In the genomic region with DNA sequence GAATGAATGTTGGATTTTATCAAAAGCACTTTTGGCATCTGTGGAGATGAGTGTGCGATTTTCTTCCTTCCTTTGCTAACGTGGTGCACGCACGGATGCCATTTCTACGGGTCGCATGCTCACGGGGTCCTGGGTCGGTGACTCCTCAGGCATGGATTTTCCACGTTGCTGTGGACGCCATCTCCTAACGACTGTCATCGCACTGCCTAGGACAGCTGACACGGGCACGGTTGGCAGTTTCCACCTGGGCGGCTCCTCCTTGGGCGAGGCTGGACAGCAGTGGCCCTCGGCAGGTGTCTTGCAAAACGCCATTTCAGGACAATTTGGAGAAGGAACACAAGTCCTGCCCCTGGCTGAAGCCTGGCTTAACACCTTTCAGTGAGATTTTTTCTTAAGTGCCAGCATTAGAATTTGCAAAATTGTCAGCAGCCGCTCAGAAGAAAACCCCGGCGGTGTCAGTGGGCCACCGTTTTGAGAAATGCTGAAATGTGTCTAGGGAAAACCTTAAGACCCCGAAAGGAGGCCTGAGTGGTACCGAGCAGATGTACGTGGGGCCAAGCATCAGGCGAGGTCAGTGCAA, we compare ENCODE assay signal across 30 cellular contexts.
"Had no signal": no experiment of that assay in that cellular context is flagged by ENCODE, and none has a peak within 500 bp of the region (broad histone marks: within the 10 kb centered on the region; RNA-seq: fewer than 3 reads in every experiment).

No MANE protein-coding gene starts in this region.

- H3K36me3 Mint-ChIP-seq: natural killer cell treated with Interleukin-12 subunit alpha and Interleukin-12 subunit beta and Interleukin-15 and Interleukin-18, amount 100 ng/mL, for 72 hours had no signal

- H3K9me3 Mint-ChIP-seq: activated CD4-positive, alpha-beta T cell treated with anti-CD3 and anti-CD28 coated beads, Interleukin-2, amount 10 ng/mL, durations not matched to agents 24 days and 14 days; activated CD8-positive, alpha-beta T cell treated with anti-CD3 and anti-CD28 coated beads for 36 hours; activated T-helper 1 cell treated with anti-CD3 and anti-CD28 coated beads, Interleukin-12 subunit alpha, Interleukin-12 subunit beta, Interleukin-2, Interleukin-4 antibody, amounts not matched to agents 30 ng/mL and 10 ng/mL and 1 ng/mL, durations not matched to agents 14 hours and 24 hours and 36 hours; dendritic cell treated with granulocyte-macrophage colony-stimulating factor and Interleukin-4, amounts not matched to agents 40 ng/mL and 50 ng/mL, for 4 days; natural killer cell treated with Interleukin-12 subunit alpha and Interleukin-12 subunit beta and Interleukin-15 and Interleukin-18, amount 100 ng/mL, for 72 hours had no signal

- H3K4me3 ChIP-seq: esophagus muscularis mucosa, heart left ventricle, left lung, lung, mucosa of descending colon, pancreas, psoas muscle, spleen, tibial nerve had no signal

- H3K4me1 Mint-ChIP-seq: activated CD4-positive, alpha-beta T cell treated with anti-CD3 and anti-CD28 coated beads, Interleukin-2, amount 10 ng/mL, durations not matched to agents 24 days and 14 days had no signal

- H3K27ac Mint-ChIP-seq: activated CD4-positive, alpha-beta T cell treated with anti-CD3 and anti-CD28 coated beads, Interleukin-2, amount 10 ng/mL, durations not matched to agents 24 days and 14 days; activated CD8-positive, alpha-beta T cell treated with anti-CD3 and anti-CD28 coated beads for 36 hours; activated T-helper 1 cell treated with anti-CD3 and anti-CD28 coated beads, Interleukin-12 subunit alpha, Interleukin-12 subunit beta, Interleukin-2, Interleukin-4 antibody, amounts not matched to agents 30 ng/mL and 10 ng/mL and 1 ng/mL, durations not matched to agents 14 hours and 24 hours and 36 hours; dendritic cell treated with granulocyte-macrophage colony-stimulating factor and Interleukin-4, amounts not matched to agents 40 ng/mL and 50 ng/mL, for 4 days; natural killer cell treated with Interleukin-12 subunit alpha and Interleukin-12 subunit beta and Interleukin-15 and Interleukin-18, amount 100 ng/mL, for 72 hours; T-helper 17 cell had no signal

- ATAC-seq: activated CD4-positive, CD25-positive, alpha-beta regulatory T cell treated with anti-CD3 and anti-CD28 coated beads, Interleukin-2, amount 50 U/mL, for 24 hours; activated CD8-positive, alpha-beta T cell treated with anti-CD3 and anti-CD28 coated beads for 36 hours; foreskin keratinocyte; heart left ventricle; left lung; mucosa of descending colon; natural killer cell treated with Interleukin-12 subunit alpha and Interleukin-12 subunit beta and Interleukin-15 and Interleukin-18, amount 100 ng/mL, for 72 hours; pancreas; psoas muscle; T-helper 17 cell had no signal

- H3K4me1 ChIP-seq: foreskin keratinocyte, left lung, pancreas, psoas muscle, spleen had no signal

- H3K4me3 Mint-ChIP-seq: activated CD4-positive, alpha-beta T cell treated with anti-CD3 and anti-CD28 coated beads, Interleukin-2, amount 10 ng/mL, durations not matched to agents 24 days and 14 days; activated CD8-positive, alpha-beta T cell treated with anti-CD3 and anti-CD28 coated beads for 36 hours; activated T-helper 1 cell treated with anti-CD3 and anti-CD28 coated beads, Interleukin-12 subunit alpha, Interleukin-12 subunit beta, Interleukin-2, Interleukin-4 antibody, amounts not matched to agents 30 ng/mL and 10 ng/mL and 1 ng/mL, durations not matched to agents 14 hours and 24 hours and 36 hours; dendritic cell treated with granulocyte-macrophage colony-stimulating factor and Interleukin-4, amounts not matched to agents 40 ng/mL and 50 ng/mL, for 4 days; natural killer cell treated with Interleukin-12 subunit alpha and Interleukin-12 subunit beta and Interleukin-15 and Interleukin-18, amount 100 ng/mL, for 72 hours; T-helper 17 cell had no signal

- H3K27ac ChIP-seq: esophagus muscularis mucosa, foreskin keratinocyte, heart left ventricle, left lung, neutrophil, pancreas, psoas muscle, spleen, tibial nerve, WERI-Rb-1 had no signal

- H3K36me3 ChIP-seq: esophagus muscularis mucosa, heart left ventricle, left lung, neutrophil, pancreas, spleen, tibial nerve, WERI-Rb-1 had no signal

- H3K27me3 Mint-ChIP-seq: activated CD4-positive, alpha-beta T cell treated with anti-CD3 and anti-CD28 coated beads, Interleukin-2, amount 10 ng/mL, durations not matched to agents 24 days and 14 days; activated CD8-positive, alpha-beta T cell treated with anti-CD3 and anti-CD28 coated beads for 36 hours; natural killer cell treated with Interleukin-12 subunit alpha and Interleukin-12 subunit beta and Interleukin-15 and Interleukin-18, amount 100 ng/mL, for 72 hours; T-helper 17 cell had no signal

- DNase-seq: activated CD4-positive, alpha-beta T cell treated with anti-CD3 and anti-CD28 coated beads, Interleukin-2, amount 10 ng/mL, durations not matched to agents 24 days and 14 days; activated CD8-positive, alpha-beta T cell treated with anti-CD3 and anti-CD28 coated beads for 36 hours; activated gamma-delta T cell treated with Interleukin-2 at 50 U/mL for 16 hours; activated naive CD4-positive, alpha-beta T cell treated with anti-CD3 and anti-CD28 coated beads, Interleukin-2, amount 50 U/mL, for 16 hours; activated T-cell treated with anti-CD3 and anti-CD28 coated beads, Interleukin-2, amount 50 U/mL, for 1 hour; amniotic stem cell; caudate nucleus; effector CD4-positive, alpha-beta T cell; foreskin keratinocyte; heart left ventricle; hypothalamus; kidney glomerular epithelial cell; left lung; mesendoderm; mucosa of descending colon; psoas muscle; spleen; stimulated activated naive CD4-positive, alpha-beta T cell; T-helper 17 cell; T1000; WERI-Rb-1 had no signal

- H3K27me3 ChIP-seq: foreskin keratinocyte, pancreas had no signal

- H3K9me3 ChIP-seq: esophagus muscularis mucosa, heart left ventricle, left lung, mucosa of descending colon, neutrophil, pancreas, psoas muscle, tibial nerve had no signal
